Comparison of ENCODE assay signal across 8 cellular contexts in the genomic region with DNA sequence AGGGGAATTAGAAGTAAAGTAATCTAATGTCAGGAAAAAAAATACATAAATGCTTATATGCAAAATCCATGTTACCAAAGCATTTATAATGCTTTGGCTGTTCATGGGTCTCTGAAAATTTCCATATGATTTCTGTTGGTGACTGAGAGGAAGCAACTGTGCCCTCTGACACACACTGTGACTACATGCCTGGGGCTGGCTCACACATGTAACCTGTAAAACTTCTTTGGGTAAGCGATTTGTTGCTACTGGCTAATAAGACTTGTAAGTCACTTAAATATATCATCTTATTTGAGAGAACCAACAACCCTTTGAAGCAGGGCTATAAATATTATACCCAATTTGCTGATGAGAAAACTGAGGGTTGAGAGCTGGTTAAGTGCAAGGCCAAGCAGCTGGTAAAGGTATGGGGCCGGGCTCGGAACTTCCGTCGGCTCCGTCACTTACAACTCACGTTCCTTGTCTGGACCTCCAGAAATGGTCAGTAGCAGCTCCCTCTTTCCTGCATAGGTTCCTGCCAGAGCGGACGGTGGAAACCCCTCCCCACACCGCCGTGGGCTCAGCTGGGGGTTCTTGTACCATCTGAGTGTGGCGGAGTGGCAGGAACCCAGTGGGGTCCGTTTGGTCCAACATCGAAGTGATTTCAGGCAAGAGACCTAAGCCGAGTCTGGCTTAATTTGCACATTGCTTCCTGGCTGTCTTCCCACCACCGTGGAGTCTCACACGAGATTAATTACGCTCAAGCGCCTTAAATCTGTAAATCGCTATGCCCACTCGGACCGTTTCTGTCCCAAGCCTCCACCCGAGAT. TPM values are rescaled to one million over a fixed set of nuclear protein-coding genes. Genes with fewer than 3 reads are reported as not detected.
DNase-seq lines count a peak whose midpoint lies in the region; ATAC-seq and TF ChIP-seq lines count a peak whose summit lies in the region.

No MANE protein-coding gene starts in this region.

- peaks cover 22 to 47% (median 39%) of the 10 kb centered on the region in 4 donors for H3K4me1 ChIP-seq in stomach

- TF ChIP-seq POLR2A in stomach (IDR thresholded peaks at IDR 0.05) = no peak

- H3K36me3 Mint-ChIP-seq in Calu3 (ENCODE audit: insufficient read depth, unreplicated experiment) = peaks cover 52% of the 10 kb centered on the region
- H3K36me3 Mint-ChIP-seq in activated naive CD8-positive, alpha-beta T cell treated with anti-CD3 and anti-CD28 coated beads for 36 hours = peaks cover 15% of the 10 kb centered on the region

- intact Hi-C loops in Calu3 (cut with micrococcal nuclease; ENCODE audit: unreplicated experiment) = no loop called here
- intact Hi-C loops in stomach (cut with DNase I; ENCODE audit: low total_unique reads) = no loop called here

- no peaks in the 10 kb centered on the region for H3K9me3 Mint-ChIP-seq in Calu3 (ENCODE audit: low read depth, unreplicated experiment)
- H3K9me3 Mint-ChIP-seq in activated naive CD8-positive, alpha-beta T cell treated with anti-CD3 and anti-CD28 coated beads for 36 hours = no peaks in the 10 kb centered on the region

- H3K4me1 Mint-ChIP-seq in Calu3 (ENCODE audit: low read depth, unreplicated experiment) = no peaks in the 10 kb centered on the region
- H3K4me1 Mint-ChIP-seq in activated naive CD8-positive, alpha-beta T cell treated with anti-CD3 and anti-CD28 coated beads for 36 hours = peaks cover 39% of the 10 kb centered on the region

- no peak for TF ChIP-seq CTCF in Calu3 (IDR thresholded peaks at IDR 0.05; ENCODE audit: unreplicated experiment)
- no peak for TF ChIP-seq CTCF in stomach (IDR thresholded peaks at IDR 0.05)

- H3K27me3 ChIP-seq in stomach = no peaks in the 10 kb centered on the region

- TF ChIP-seq EP300 in stomach (IDR thresholded peaks at IDR 0.05) = no peak

- CTCF ChIA-PET in Calu3 (lab: Charles Lee) = no interaction called here

- H3K27me3 Mint-ChIP-seq in Calu3 (ENCODE audit: unreplicated experiment) = no peaks in the 10 kb centered on the region
- no peaks in the 10 kb centered on the region for H3K27me3 Mint-ChIP-seq in activated naive CD8-positive, alpha-beta T cell treated with anti-CD3 and anti-CD28 coated beads for 36 hours

- H3K27ac ChIP-seq in stomach = peak overlapping the region; percentile 82 to 86 (median 83)

- H3K27ac Mint-ChIP-seq in Calu3 (ENCODE audit: unreplicated experiment) = peak overlapping the region; percentile 87
- H3K27ac Mint-ChIP-seq in activated naive CD8-positive, alpha-beta T cell treated with anti-CD3 and anti-CD28 coated beads for 36 hours = peak overlapping the region; percentile 97

- DNase-seq in Calu3 (peak; percentile 8), islet precursor cell (peak; percentile 61), stomach (no peak), cerebellum (ENCODE audit: low spot score) (no peak)
- no peak for DNase-seq in activated naive CD8-positive, alpha-beta T cell treated with anti-CD3 and anti-CD28 coated beads for 36 hours
- no peak for DNase-seq in stimulated activated CD4-positive, alpha-beta T cell treated with anti-CD3 and anti-CD28 coated beads, Interleukin-4, amount 100 ng/mL, for 24 hours

- H3K36me3 ChIP-seq in stomach = peaks cover 12 to 30% (median 28%) of the 10 kb centered on the region in 4 donors

- 6 to 13% (median 10%) methylated on average over 21 to 23 of the region's 23 CpGs for WGBS in stomach, 5 donors

- TSS peak; percentile 73 for BruUV-seq in Calu3 (replicated peaks; lab: Mats Ljungman, UMichigan)

- peak; percentile 3 for ATAC-seq in HG03175 (IDR thresholded peaks at IDR 0.05; ENCODE audit: unreplicated experiment)
- no peak for ATAC-seq in GM19023 (IDR thresholded peaks at IDR 0.05; ENCODE audit: unreplicated experiment)

- H3K4me3 Mint-ChIP-seq in Calu3 (ENCODE audit: low read depth, unreplicated experiment) = peak overlapping the region; percentile 96
- peak overlapping the region; percentile 93 for H3K4me3 Mint-ChIP-seq in activated naive CD8-positive, alpha-beta T cell treated with anti-CD3 and anti-CD28 coated beads for 36 hours

- H3K9me3 ChIP-seq in stomach = no peaks in the 10 kb centered on the region

- H3K4me3 ChIP-seq in stomach = peak overlapping the region; percentile 74 to 93 (median 85)

RNA-seq across cellular contexts. Expression of a gene that starts 0.7 kb away (rescaled TPM):
- total RNA-seq in Calu3 (2022) (45.2 and 50.6 TPM in 2 replicates), stomach (10 to 100 TPM; 10.7 to 22.2 (median 13.0) TPM), cerebellum (22.6 TPM)
- 100 to 1,000 TPM; 102 to 103 TPM for total RNA-seq in activated naive CD8-positive, alpha-beta T cell treated with anti-CD3 and anti-CD28 coated beads for 36 hours
- 10 to 100 TPM; 12.7 to 16.6 (median 13.0) TPM for polyA plus RNA-seq in stomach

RNA-seq across cellular contexts. Expression of a gene that starts 3.1 kb away (rescaled TPM):
- total RNA-seq in Calu3 (2022) (17.6 and 17.7 TPM in 2 replicates), stomach (10 to 100 TPM; 12.5 to 26.3 (median 14.7) TPM), cerebellum (8.4 TPM)
- 10 to 100 TPM; 19.1 to 19.6 TPM for total RNA-seq in activated naive CD8-positive, alpha-beta T cell treated with anti-CD3 and anti-CD28 coated beads for 36 hours
- polyA plus RNA-seq in stomach = 10 to 100 TPM in 1 of 3 donors, 1 to 10 TPM in 2; 8.2 to 11.2 (median 9.3) TPM

RNA-seq across cellular contexts. Expression of a gene that starts 21.8 kb away (rescaled TPM):
- total RNA-seq in Calu3 (2022) = 0.73 TPM in 1 of 2 replicates, not detected in the other
- total RNA-seq in activated naive CD8-positive, alpha-beta T cell treated with anti-CD3 and anti-CD28 coated beads for 36 hours = not detected
- total RNA-seq in stomach = 1 to 10 TPM in 3 of 5 donors, not detected in 2; 1.5 to 4.0 (median 2.0) TPM
- polyA plus RNA-seq in stomach = under 1 TPM in 1 of 3 donors, not detected in 2; 0.40 TPM
- total RNA-seq in cerebellum = 1.1 TPM

RNA-seq across cellular contexts. Expression of a gene that starts 41.4 kb away (rescaled TPM):
- total RNA-seq in Calu3 (2022) = 18.0 and 21.3 TPM in 2 replicates
- 10 to 100 TPM; 28.5 to 30.6 TPM for total RNA-seq in activated naive CD8-positive, alpha-beta T cell treated with anti-CD3 and anti-CD28 coated beads for 36 hours
- 1 to 10 TPM in 3 of 5 donors, not detected in 2; 1.8 to 5.9 (median 2.9) TPM for total RNA-seq in stomach
- polyA plus RNA-seq in stomach = 10 to 100 TPM; 14.1 to 29.5 (median 27.1) TPM
- 6.4 TPM for total RNA-seq in cerebellum

Comparison
In these comparisons a context has a peak if more than half of its experiments do, and no peak if none do; other contexts are left out.
1. DNase-seq: peak in Calu3 (single experiment) and islet precursor cell (single experiment); none in activated naive CD8-positive, alpha-beta T cell treated with anti-CD3 and anti-CD28 coated beads for 36 hours (single experiment), stomach (single experiment), stimulated activated CD4-positive, alpha-beta T cell treated with anti-CD3 and anti-CD28 coated beads, Interleukin-4, amount 100 ng/mL, for 24 hours (single experiment) and cerebellum (single experiment).